In the genomic region with DNA sequence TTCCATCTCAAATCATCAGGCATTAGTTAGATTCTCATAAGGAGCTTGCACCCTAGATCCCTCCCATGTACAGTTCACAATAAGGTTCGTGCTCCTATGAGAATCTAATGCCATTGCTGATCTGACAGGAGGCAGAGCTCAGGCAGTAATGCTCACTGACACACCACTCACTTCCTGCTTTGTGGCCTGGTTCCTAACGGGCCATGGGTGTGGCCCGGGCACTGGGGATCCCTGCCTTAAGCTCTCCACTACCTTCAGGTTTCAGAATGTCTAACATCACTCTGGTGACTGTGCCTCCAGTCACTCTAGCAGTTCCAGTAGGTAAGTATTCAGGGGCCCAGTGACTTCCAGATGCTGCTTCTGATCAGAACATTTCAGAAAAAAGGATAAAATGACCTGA, we compare ENCODE assay signal across 22 cellular contexts.
A peak's percentile ranks its signal among the peaks of the same experiment; 100 is the strongest.
DNase-seq lines count a peak whose midpoint lies in the region; ATAC-seq and TF ChIP-seq lines count a peak whose summit lies in the region.
"Had no signal": no experiment of that assay in that cellular context is flagged by ENCODE, and none has a peak within 500 bp of the region (broad histone marks: within the 10 kb centered on the region; RNA-seq: fewer than 3 reads in every experiment).

No MANE protein-coding gene starts in this region.

- no peaks in the 10 kb centered on the region for H3K4me1 ChIP-seq in left lung
- no peaks in the 10 kb centered on the region for H3K4me1 ChIP-seq in ovary (ENCODE audit: insufficient read depth)
- H3K4me1 ChIP-seq: vagina had no signal

- intact Hi-C loops in activated naive CD4-positive, alpha-beta T cell treated with anti-CD3 and anti-CD28 coated beads for 36 hours (cut with micrococcal nuclease): no loop called here
- intact Hi-C loops in left lung (cut with DNase I): no loop called here
- intact Hi-C loops in ovary (cut with DNase I): no loop called here

- DNase-seq in activated naive CD4-positive, alpha-beta T cell treated with anti-CD3 and anti-CD28 coated beads for 36 hours: peak; percentile 8
- DNase-seq in activated naive CD4-positive, alpha-beta T cell treated with anti-CD3 and anti-CD28 coated beads, Interleukin-2, amount 50 U/mL, for 16 hours: no peak
- DNase-seq in NOMO-1 treated with DMSO at 0.1 percent for 48 hours (lab: John Stamatoyannopoulos, UW; ENCODE audit: unreplicated experiment): peak; percentile 65
- DNase-seq in left lung: no peak
- no peak for DNase-seq in T-helper 17 cell
- no peak for DNase-seq in ovary
- DNase-seq: ACHN; activated B cell treated with CpG ODN at 0.5 μM for 24 hours; activated T-cell treated with anti-CD3 and anti-CD28 coated beads, Interleukin-2, amount 50 U/mL, for 1 hour; CD8-positive, alpha-beta T cell; central memory CD4-positive, alpha-beta T cell; H9; hippocampal formation; mesendoderm; NCI-H1105; NCI-H2171 treated with DMSO at 0.1 percent for 48 hours; NCI-H774; retina had no signal

- H3K4me3 ChIP-seq in left lung (no peak overlapping the region), ovary (no peak overlapping the region)
- H3K4me3 ChIP-seq: vagina had no signal

- H3K9me3 ChIP-seq in left lung: no peaks in the 10 kb centered on the region
- H3K9me3 ChIP-seq in T-helper 17 cell (ENCODE audit: control insufficient read depth, low read length, poor library complexity, severe bottlenecking): no peaks in the 10 kb centered on the region
- H3K9me3 ChIP-seq in ovary: no peaks in the 10 kb centered on the region
- H3K9me3 ChIP-seq: vagina had no signal

- H3K4me1 Mint-ChIP-seq in activated naive CD4-positive, alpha-beta T cell treated with anti-CD3 and anti-CD28 coated beads for 36 hours (ENCODE audit: low read depth): peaks cover 2% of the 10 kb centered on the region
- H3K4me1 Mint-ChIP-seq in T-helper 17 cell: no peaks in the 10 kb centered on the region
- H3K4me1 Mint-ChIP-seq: activated B cell treated with CpG ODN at 0.5 μM for 24 hours, H9 had no signal

- no peak overlapping the region for H3K27ac Mint-ChIP-seq in activated naive CD4-positive, alpha-beta T cell treated with anti-CD3 and anti-CD28 coated beads for 36 hours
- H3K27ac Mint-ChIP-seq in T-helper 17 cell: no peak overlapping the region
- H3K27ac Mint-ChIP-seq: activated B cell treated with CpG ODN at 0.5 μM for 24 hours; CD8-positive, alpha-beta T cell; H9 had no signal

- H3K27me3 ChIP-seq in left lung (no peaks in the 10 kb centered on the region), ovary (no peaks in the 10 kb centered on the region)
- H3K27me3 ChIP-seq: vagina had no signal

- no peak overlapping the region for H3K27ac ChIP-seq in left lung
- no peak overlapping the region for H3K27ac ChIP-seq in ovary
- H3K27ac ChIP-seq: RWPE1, vagina had no signal

- TF ChIP-seq POLR2A in ovary (IDR thresholded peaks at IDR 0.05): no peak

- no peak for TF ChIP-seq EP300 in ovary (IDR thresholded peaks at IDR 0.05)

- ATAC-seq in HG02870 (IDR thresholded peaks at IDR 0.05; ENCODE audit: unreplicated experiment) (peak; percentile 62), left lung (peak; percentile 29), HG02973 (IDR thresholded peaks at IDR 0.05; ENCODE audit: unreplicated experiment) (no peak), T-helper 17 cell (no peak)
- ATAC-seq: CD8-positive, alpha-beta T cell had no signal

- TF ChIP-seq CTCF in left lung (IDR thresholded peaks at IDR 0.05) (no peak), ovary (IDR thresholded peaks at IDR 0.05) (no peak)

- WGBS in ovary, 3 donors: 82 to 92% (median 87%) methylated on average over 3 of the region's 3 CpGs

- peaks cover 5% of the 10 kb centered on the region for H3K9me3 Mint-ChIP-seq in activated naive CD4-positive, alpha-beta T cell treated with anti-CD3 and anti-CD28 coated beads for 36 hours

- H3K36me3 Mint-ChIP-seq in activated naive CD4-positive, alpha-beta T cell treated with anti-CD3 and anti-CD28 coated beads for 36 hours (ENCODE audit: low read depth): no peaks in the 10 kb centered on the region
- H3K36me3 Mint-ChIP-seq in T-helper 17 cell (ENCODE audit: low read depth): peaks cover 2% of the 10 kb centered on the region
- H3K36me3 Mint-ChIP-seq: CD8-positive, alpha-beta T cell had no signal

- no peak overlapping the region for H3K4me3 Mint-ChIP-seq in activated naive CD4-positive, alpha-beta T cell treated with anti-CD3 and anti-CD28 coated beads for 36 hours
- H3K4me3 Mint-ChIP-seq in T-helper 17 cell: no peak overlapping the region
- H3K4me3 Mint-ChIP-seq: activated B cell treated with CpG ODN at 0.5 μM for 24 hours; CD8-positive, alpha-beta T cell; H9 had no signal

- CTCF ChIA-PET in activated naive CD4-positive, alpha-beta T cell treated with anti-CD3 and anti-CD28 coated beads for 36 hours (lab: Charles Lee): interaction anchor here (0.6 kb wide), 1 partner anchor 22 kb away, joined by 3 read pairs; no protein-coding TSS in a partner anchor

- H3K36me3 ChIP-seq in left lung (no peaks in the 10 kb centered on the region), ovary (no peaks in the 10 kb centered on the region)
- H3K36me3 ChIP-seq: vagina had no signal

- H3K27me3 Mint-ChIP-seq in activated naive CD4-positive, alpha-beta T cell treated with anti-CD3 and anti-CD28 coated beads for 36 hours (ENCODE audit: low read depth): peaks cover 7% of the 10 kb centered on the region
- H3K27me3 Mint-ChIP-seq in T-helper 17 cell: peaks cover 4% of the 10 kb centered on the region
- H3K27me3 Mint-ChIP-seq: activated B cell treated with CpG ODN at 0.5 μM for 24 hours had no signal

Comparison
In these comparisons a context has a peak if more than half of its experiments do, and no peak if none do; other contexts are left out.
1. DNase-seq: peak in activated naive CD4-positive, alpha-beta T cell treated with anti-CD3 and anti-CD28 coated beads for 36 hours (single experiment) and NOMO-1 treated with DMSO at 0.1 percent for 48 hours (single experiment); none in activated naive CD4-positive, alpha-beta T cell treated with anti-CD3 and anti-CD28 coated beads, Interleukin-2, amount 50 U/mL, for 16 hours (single experiment), left lung (0 of 2), T-helper 17 cell (0 of 3) and ovary (0 of 5).
2. ATAC-seq: peak in HG02870 (single experiment) and left lung (single experiment); none in HG02973 (single experiment) and T-helper 17 cell (single experiment).